ENCODE assay signal across 17 cellular contexts in genomic region chr14:89707086-89707485, GRCh38.
A peak's percentile ranks its signal among the peaks of the same experiment; 100 is the strongest.
DNase-seq lines count a peak whose midpoint lies in the region; ATAC-seq lines count a peak whose summit lies in the region.
"Had no signal": no experiment of that assay in that cellular context is flagged by ENCODE, and none has a peak within 500 bp of the region (broad histone marks: within the 10 kb centered on the region; RNA-seq: fewer than 3 reads in every experiment).

No MANE protein-coding gene starts in this region.

- peaks cover 36% of the 10 kb centered on the region for H3K9me3 Mint-ChIP-seq in activated T-helper 1 cell treated with anti-CD3 and anti-CD28 coated beads, Interleukin-12 subunit alpha, Interleukin-12 subunit beta, Interleukin-2, Interleukin-4 antibody, amounts not matched to agents 30 ng/mL and 10 ng/mL and 1 ng/mL, durations not matched to agents 14 hours and 24 hours and 36 hours
- H3K9me3 Mint-ChIP-seq in stimulated activated naive B cell treated with anti-CD40 and anti-IgM and Interleukin-4, amounts not matched to agents 10 μg/mL and 1 μg/mL and 100 μg/mL, for 72 hours: peaks cover 10 to 12% of the 10 kb centered on the region in 2 donors
- H3K9me3 Mint-ChIP-seq: HFFc6 had no signal

- H3K27ac Mint-ChIP-seq in activated T-helper 1 cell treated with anti-CD3 and anti-CD28 coated beads, Interleukin-12 subunit alpha, Interleukin-12 subunit beta, Interleukin-2, Interleukin-4 antibody, amounts not matched to agents 30 ng/mL and 10 ng/mL and 1 ng/mL, durations not matched to agents 14 hours and 24 hours and 36 hours: peak overlapping the region; percentile 65
- peak overlapping the region; percentile 37 for H3K27ac Mint-ChIP-seq in stimulated activated naive B cell treated with anti-CD40 and anti-IgM and Interleukin-4, amounts not matched to agents 10 μg/mL and 1 μg/mL and 100 μg/mL, for 72 hours
- H3K27ac Mint-ChIP-seq: HFFc6 had no signal

- WGBS in right cardiac atrium: 95% methylated on average over 2 of the region's 2 CpGs

- no peaks in the 10 kb centered on the region for H3K9me3 ChIP-seq in right cardiac atrium (ENCODE audit: control insufficient read depth, low read length)

- peaks cover 31% of the 10 kb centered on the region for H3K4me1 Mint-ChIP-seq in activated T-helper 1 cell treated with anti-CD3 and anti-CD28 coated beads, Interleukin-12 subunit alpha, Interleukin-12 subunit beta, Interleukin-2, Interleukin-4 antibody, amounts not matched to agents 30 ng/mL and 10 ng/mL and 1 ng/mL, durations not matched to agents 14 hours and 24 hours and 36 hours (ENCODE audit: low read depth)
- peaks cover 27 to 45% of the 10 kb centered on the region in 2 donors for H3K4me1 Mint-ChIP-seq in stimulated activated naive B cell treated with anti-CD40 and anti-IgM and Interleukin-4, amounts not matched to agents 10 μg/mL and 1 μg/mL and 100 μg/mL, for 72 hours

- H3K4me1 ChIP-seq in right cardiac atrium (ENCODE audit: control insufficient read depth, insufficient read depth, low read length): peaks cover under 1% of the 10 kb centered on the region

- no peak for DNase-seq in activated CD4-positive, CD25-positive, alpha-beta regulatory T cell treated with anti-CD3 and anti-CD28 coated beads, Interleukin-2, amount 50 U/mL, for 72 hours
- DNase-seq in activated T-helper 1 cell treated with anti-CD3 and anti-CD28 coated beads, Interleukin-12 subunit alpha, Interleukin-12 subunit beta, Interleukin-2, Interleukin-4 antibody, amounts not matched to agents 30 ng/mL and 10 ng/mL and 1 ng/mL, durations not matched to agents 14 hours and 24 hours and 36 hours (ENCODE audit: low spot score): no peak
- no peak for DNase-seq in stimulated activated naive B cell treated with anti-CD40 and anti-IgM and Interleukin-4, amounts not matched to agents 10 μg/mL and 1 μg/mL and 100 μg/mL, for 72 hours
- DNase-seq in NCI-H1436 (lab: John Stamatoyannopoulos, UW): no peak
- no peak for DNase-seq in NCI-H526 (lab: John Stamatoyannopoulos, UW)
- no peak for DNase-seq in right cardiac atrium
- DNase-seq: H7, HFFc6, MM.1S, NCI-H1092, NCI-H2081 treated with DMSO at 0.1 percent for 48 hours, NCI-H510A, SHP77 had no signal

- no peak overlapping the region for H3K27ac ChIP-seq in right cardiac atrium (ENCODE audit: low read length)
- H3K27ac ChIP-seq: 22Rv1, SK-N-MC had no signal

- no peak overlapping the region for H3K4me3 Mint-ChIP-seq in activated T-helper 1 cell treated with anti-CD3 and anti-CD28 coated beads, Interleukin-12 subunit alpha, Interleukin-12 subunit beta, Interleukin-2, Interleukin-4 antibody, amounts not matched to agents 30 ng/mL and 10 ng/mL and 1 ng/mL, durations not matched to agents 14 hours and 24 hours and 36 hours
- H3K4me3 Mint-ChIP-seq in stimulated activated naive B cell treated with anti-CD40 and anti-IgM and Interleukin-4, amounts not matched to agents 10 μg/mL and 1 μg/mL and 100 μg/mL, for 72 hours: no peak overlapping the region
- H3K4me3 Mint-ChIP-seq: HFFc6 had no signal

- intact Hi-C loops in activated T-helper 1 cell treated with anti-CD3 and anti-CD28 coated beads, Interleukin-12 subunit alpha, Interleukin-12 subunit beta, Interleukin-2, Interleukin-4 antibody, amounts not matched to agents 30 ng/mL and 10 ng/mL and 1 ng/mL, durations not matched to agents 14 hours and 24 hours and 36 hours (cut with micrococcal nuclease): loop anchor here (2.0 kb wide), 1 partner anchor 14 kb away; no protein-coding TSS in a partner anchor
- intact Hi-C loops in right cardiac atrium (cut with DNase I): loop anchor here in 1 of 4 donors (10.0 kb wide), 1 partner anchor 82 kb away; no protein-coding TSS in a partner anchor

- H3K4me3 ChIP-seq in right cardiac atrium (ENCODE audit: low read length): no peak overlapping the region
- H3K4me3 ChIP-seq: SK-N-MC had no signal

- H3K27me3 Mint-ChIP-seq in activated T-helper 1 cell treated with anti-CD3 and anti-CD28 coated beads, Interleukin-12 subunit alpha, Interleukin-12 subunit beta, Interleukin-2, Interleukin-4 antibody, amounts not matched to agents 30 ng/mL and 10 ng/mL and 1 ng/mL, durations not matched to agents 14 hours and 24 hours and 36 hours (ENCODE audit: insufficient read depth): no peaks in the 10 kb centered on the region
- H3K27me3 Mint-ChIP-seq in stimulated activated naive B cell treated with anti-CD40 and anti-IgM and Interleukin-4, amounts not matched to agents 10 μg/mL and 1 μg/mL and 100 μg/mL, for 72 hours: no peaks in the 10 kb centered on the region

- ATAC-seq in activated CD4-positive, CD25-positive, alpha-beta regulatory T cell treated with anti-CD3 and anti-CD28 coated beads, Interleukin-2, amount 50 U/mL, for 24 hours: peak; percentile 30 to 33
- ATAC-seq in GM18511 (IDR thresholded peaks at IDR 0.05; ENCODE audit: unreplicated experiment) (peak; percentile 71), right cardiac atrium (no peak)
- peak; percentile 96 to 97 for ATAC-seq in stimulated activated naive B cell treated with anti-CD40 and anti-IgM and Interleukin-4, amounts not matched to agents 10 μg/mL and 1 μg/mL and 100 μg/mL, for 72 hours (replicated peaks)

- no peaks in the 10 kb centered on the region for H3K27me3 ChIP-seq in right cardiac atrium (ENCODE audit: control insufficient read depth, insufficient read depth)

- peaks cover 12% of the 10 kb centered on the region for H3K36me3 Mint-ChIP-seq in activated T-helper 1 cell treated with anti-CD3 and anti-CD28 coated beads, Interleukin-12 subunit alpha, Interleukin-12 subunit beta, Interleukin-2, Interleukin-4 antibody, amounts not matched to agents 30 ng/mL and 10 ng/mL and 1 ng/mL, durations not matched to agents 14 hours and 24 hours and 36 hours (ENCODE audit: low read depth)
- peaks cover 4 to 10% of the 10 kb centered on the region in 2 donors for H3K36me3 Mint-ChIP-seq in stimulated activated naive B cell treated with anti-CD40 and anti-IgM and Interleukin-4, amounts not matched to agents 10 μg/mL and 1 μg/mL and 100 μg/mL, for 72 hours

Comparison
In these comparisons a context has a peak if more than half of its experiments do, and no peak if none do; other contexts are left out.
1. ATAC-seq: peak in activated CD4-positive, CD25-positive, alpha-beta regulatory T cell treated with anti-CD3 and anti-CD28 coated beads, Interleukin-2, amount 50 U/mL, for 24 hours (2 of 2), GM18511 (single experiment) and stimulated activated naive B cell treated with anti-CD40 and anti-IgM and Interleukin-4, amounts not matched to agents 10 μg/mL and 1 μg/mL and 100 μg/mL, for 72 hours (2 of 2); none in right cardiac atrium (0 of 2).